9 cellular contexts compared by ENCODE assay signal in the genomic region with DNA sequence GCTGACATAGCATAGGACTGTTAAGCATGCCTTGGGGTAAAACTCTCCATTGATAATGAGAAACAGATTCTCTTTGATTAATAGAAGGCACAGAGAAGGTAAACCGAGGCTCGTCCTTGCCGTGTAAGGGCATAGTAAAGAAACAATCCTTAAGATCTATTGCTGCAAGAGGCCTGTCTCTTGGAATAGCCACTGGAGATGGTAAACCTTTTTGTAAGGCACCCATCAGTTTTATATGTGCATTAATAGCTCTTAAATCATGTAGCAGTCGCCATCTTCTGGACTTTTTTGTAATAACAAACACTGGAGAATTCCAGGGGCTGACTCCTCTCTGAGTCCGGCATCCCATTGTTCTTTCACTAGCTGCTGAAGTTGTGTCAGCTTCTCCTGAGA. TPM values are rescaled to one million over a fixed set of nuclear protein-coding genes. Genes with fewer than 3 reads are reported as not detected.
DNase-seq lines count a peak whose midpoint lies in the region; ATAC-seq and TF ChIP-seq lines count a peak whose summit lies in the region.
"Had no signal": no experiment of that assay in that cellular context is flagged by ENCODE, and none has a peak within 500 bp of the region (broad histone marks: within the 10 kb centered on the region; RNA-seq: fewer than 3 reads in every experiment).

No MANE protein-coding gene starts in this region.

- H3K36me3 Mint-ChIP-seq in activated CD4-positive, alpha-beta T cell treated with anti-CD3 and anti-CD28 coated beads, Interleukin-2, amount 10 ng/mL, durations not matched to agents 24 days and 14 days (ENCODE audit: low read depth) = peaks cover under 1% of the 10 kb centered on the region
- H3K36me3 Mint-ChIP-seq in WTC11 (peaks cover 18% of the 10 kb centered on the region), glutamatergic neuron (ENCODE audit: unreplicated experiment) (peaks cover 14% of the 10 kb centered on the region)

- intact Hi-C loops in activated CD4-positive, alpha-beta T cell treated with anti-CD3 and anti-CD28 coated beads, Interleukin-2, amount 10 ng/mL, durations not matched to agents 24 days and 14 days (cut with micrococcal nuclease) = loop anchor here (1.0 to 2.0 kb wide), 4 partner anchors 8 to 404 kb away; no protein-coding TSS in a partner anchor

- ATAC-seq in HG02884 (IDR thresholded peaks at IDR 0.05; ENCODE audit: unreplicated experiment) (peak; percentile 66), WTC11 (peak; percentile 92), HG02840 (IDR thresholded peaks at IDR 0.05; ENCODE audit: low FRiP score, unreplicated experiment) (no peak)

- H3K27me3 Mint-ChIP-seq in activated CD4-positive, alpha-beta T cell treated with anti-CD3 and anti-CD28 coated beads, Interleukin-2, amount 10 ng/mL, durations not matched to agents 24 days and 14 days = no peaks in the 10 kb centered on the region
- H3K27me3 Mint-ChIP-seq in WTC11 (ENCODE audit: low read depth) = peaks cover 17% of the 10 kb centered on the region
- H3K27me3 Mint-ChIP-seq in glutamatergic neuron (ENCODE audit: unreplicated experiment) = peaks cover under 1% of the 10 kb centered on the region

- no peak overlapping the region for H3K4me3 ChIP-seq in parathyroid adenoma (ENCODE audit: low read depth, low read length)

- no peaks in the 10 kb centered on the region for H3K36me3 ChIP-seq in parathyroid adenoma (ENCODE audit: control insufficient read depth, insufficient read depth, low read length)

- 0 out of 2 replicates have a peak, but pooled peaks have one; percentile 19 for TF ChIP-seq CTCF in WTC11 (IDR thresholded peaks at IDR 0.05)
- TF ChIP-seq CTCF in glutamatergic neuron (IDR thresholded peaks at IDR 0.05; ENCODE audit: partially characterized antibody, unreplicated experiment) = peak; percentile 54
- TF ChIP-seq CTCF in parathyroid adenoma (IDR thresholded peaks at IDR 0.05) = peak; percentile 65

- no peak overlapping the region for H3K4me3 Mint-ChIP-seq in activated CD4-positive, alpha-beta T cell treated with anti-CD3 and anti-CD28 coated beads, Interleukin-2, amount 10 ng/mL, durations not matched to agents 24 days and 14 days
- H3K4me3 Mint-ChIP-seq in WTC11 (no peak overlapping the region), glutamatergic neuron (ENCODE audit: unreplicated experiment) (no peak overlapping the region)
- H3K4me3 Mint-ChIP-seq: CD8-positive, alpha-beta memory T cell had no signal

- DNase-seq in activated CD4-positive, alpha-beta T cell treated with anti-CD3 and anti-CD28 coated beads, Interleukin-2, amount 10 ng/mL, durations not matched to agents 24 days and 14 days = peak; percentile 80
- DNase-seq in activated CD4-positive, alpha-beta T cell treated with anti-CD3 and anti-CD28 coated beads, Interleukin-2, amount 50 U/mL, for 4 hours = no peak
- DNase-seq in NCI-H345 (lab: John Stamatoyannopoulos, UW) = peak; percentile 81
- DNase-seq in WTC11 (ENCODE audit: low spot score) = no peak
- DNase-seq in glutamatergic neuron = no peak

- no peak overlapping the region for H3K27ac ChIP-seq in parathyroid adenoma

- no peaks in the 10 kb centered on the region for H3K4me1 ChIP-seq in parathyroid adenoma

- peaks cover under 1% of the 10 kb centered on the region for H3K4me1 Mint-ChIP-seq in activated CD4-positive, alpha-beta T cell treated with anti-CD3 and anti-CD28 coated beads, Interleukin-2, amount 10 ng/mL, durations not matched to agents 24 days and 14 days
- H3K4me1 Mint-ChIP-seq in WTC11 = peaks cover 20% of the 10 kb centered on the region
- peaks cover 18% of the 10 kb centered on the region for H3K4me1 Mint-ChIP-seq in glutamatergic neuron (ENCODE audit: low read depth, unreplicated experiment)
- H3K4me1 Mint-ChIP-seq: CD8-positive, alpha-beta memory T cell had no signal

- H3K9me3 ChIP-seq in parathyroid adenoma (ENCODE audit: control insufficient read depth, low read length) = no peaks in the 10 kb centered on the region

- H3K4me2 ChIP-seq in parathyroid adenoma (ENCODE audit: low read length) = no peak overlapping the region

- no peaks in the 10 kb centered on the region for H3K27me3 ChIP-seq in parathyroid adenoma (ENCODE audit: control insufficient read depth, insufficient read depth, low read length)

- no peaks in the 10 kb centered on the region for H3K79me2 ChIP-seq in parathyroid adenoma

- no peak overlapping the region for H2AFZ ChIP-seq in parathyroid adenoma

- no peak overlapping the region for H3K27ac Mint-ChIP-seq in activated CD4-positive, alpha-beta T cell treated with anti-CD3 and anti-CD28 coated beads, Interleukin-2, amount 10 ng/mL, durations not matched to agents 24 days and 14 days
- H3K27ac Mint-ChIP-seq in WTC11 (no peak overlapping the region), glutamatergic neuron (ENCODE audit: unreplicated experiment) (no peak overlapping the region)
- H3K27ac Mint-ChIP-seq: CD8-positive, alpha-beta memory T cell had no signal

- peaks cover 6% of the 10 kb centered on the region for H3K9me3 Mint-ChIP-seq in activated CD4-positive, alpha-beta T cell treated with anti-CD3 and anti-CD28 coated beads, Interleukin-2, amount 10 ng/mL, durations not matched to agents 24 days and 14 days
- H3K9me3 Mint-ChIP-seq in WTC11 (peaks cover 26% of the 10 kb centered on the region), glutamatergic neuron (ENCODE audit: unreplicated experiment) (peaks cover 16% of the 10 kb centered on the region)

- POLR2A ChIA-PET in WTC11 (lab: Charles Lee) = interaction anchor here (1.1 kb wide), 1 partner anchor 8 kb away, joined by 3 read pairs; the partner anchor contains the start of gene GINS1

- CTCF ChIA-PET in WTC11 (lab: Charles Lee) = interaction anchor here (0.7 to 4.3 kb wide), 30 partner anchors 8 to 173 kb away, joined by 3 to 78 read pairs (median 7); partner anchors contain the start of genes ABHD12, GINS1 and PYGB

- no peak overlapping the region for H3K9ac ChIP-seq in parathyroid adenoma

TF ChIP-seq in WTC11, 78 proteins besides CTCF, POLR2A, EP300 and RAD21 (continues in another document):
- TF ChIP-seq TEAD1 (CRISPR knock-in tag; IDR thresholded peaks at IDR 0.05) = no peak
- no peak for TF ChIP-seq TP53 (CRISPR knock-in tag; IDR thresholded peaks at IDR 0.05)
- no peak for TF ChIP-seq ZNF532 (CRISPR knock-in tag; IDR thresholded peaks at IDR 0.05; ENCODE audit: borderline replicate concordance)
- no peak for TF ChIP-seq GTF2I (CRISPR knock-in tag; conservative IDR thresholded peaks at IDR 0.05)
- TF ChIP-seq RORB (CRISPR knock-in tag; IDR thresholded peaks at IDR 0.05) = no peak
- TF ChIP-seq FOXP4 (CRISPR knock-in tag; IDR thresholded peaks at IDR 0.05) = no peak

RNA-seq across cellular contexts. Expression of gene ABHD12, which starts 8.4 kb away (rescaled TPM):
- total RNA-seq in activated CD4-positive, alpha-beta T cell treated with anti-CD3 and anti-CD28 coated beads, Interleukin-2, amount 10 ng/mL, durations not matched to agents 24 days and 14 days = 28.7 and 30.0 TPM in 2 replicates
- 63.1 to 68.7 TPM (median 68.2 TPM) in 3 replicates for total RNA-seq in WTC11 (2021)
- total RNA-seq in glutamatergic neuron (ENCODE audit: unreplicated experiment) = 101 TPM

RNA-seq across cellular contexts. Expression of gene GINS1, which starts 8.4 kb away (rescaled TPM):
- total RNA-seq in activated CD4-positive, alpha-beta T cell treated with anti-CD3 and anti-CD28 coated beads, Interleukin-2, amount 10 ng/mL, durations not matched to agents 24 days and 14 days = 43.0 and 43.2 TPM in 2 replicates
- total RNA-seq in WTC11 (2021) (69.8 to 71.6 TPM (median 70.4 TPM) in 3 replicates), glutamatergic neuron (ENCODE audit: unreplicated experiment) (5.3 TPM)

Comparison
In these comparisons a context has a peak if more than half of its experiments do, and no peak if none do; other contexts are left out.
1. DNase-seq: peak in activated CD4-positive, alpha-beta T cell treated with anti-CD3 and anti-CD28 coated beads, Interleukin-2, amount 10 ng/mL, durations not matched to agents 24 days and 14 days (single experiment) and NCI-H345 (single experiment); none in activated CD4-positive, alpha-beta T cell treated with anti-CD3 and anti-CD28 coated beads, Interleukin-2, amount 50 U/mL, for 4 hours (0 of 2), WTC11 (single experiment) and glutamatergic neuron (single experiment).
2. Peak in every context shown above with its lines, with median percentiles within 50 percentile points of each other: CTCF ChIP-seq.